Comparison of ENCODE assay signal across 22 cellular contexts in the genomic region with DNA sequence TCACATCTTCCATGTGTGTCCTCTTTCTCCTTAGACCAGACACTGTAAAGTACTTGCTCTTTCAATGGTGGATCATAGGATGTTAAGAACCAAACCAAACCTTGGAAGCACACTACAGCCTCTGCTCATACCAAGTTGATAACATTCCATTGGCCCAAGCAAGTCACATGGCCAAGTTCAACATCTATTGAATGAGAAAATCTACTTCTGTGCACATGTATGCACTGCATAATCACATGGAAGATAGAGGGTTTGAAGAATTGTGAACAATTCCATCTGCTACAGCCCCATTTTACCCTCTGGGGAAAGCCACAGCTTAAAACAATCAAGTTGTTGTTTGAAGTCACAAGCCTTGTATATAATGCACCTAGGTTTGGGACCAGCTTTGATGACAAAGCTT.
"Had no signal": no experiment of that assay in that cellular context is flagged by ENCODE, and none has a peak within 500 bp of the region (broad histone marks: within the 10 kb centered on the region; RNA-seq: fewer than 3 reads in every experiment).

No MANE protein-coding gene starts in this region.

- ATAC-seq: activated CD8-positive, alpha-beta memory T cell treated with anti-CD3 and anti-CD28 coated beads, Interleukin-2, amount 10 ng/mL, durations not matched to agents 7 days and 5 days; body of pancreas; PC-3 had no signal

- DNase-seq: activated CD4-positive, alpha-beta T cell treated with anti-CD3 and anti-CD28 coated beads for 48 hours; activated CD4-positive, alpha-beta T cell treated with anti-CD3 and anti-CD28 coated beads, Interleukin-2, amount 50 U/mL, for 4 hours; activated CD4-positive, CD25-positive, alpha-beta regulatory T cell treated with anti-CD3 and anti-CD28 coated beads, Interleukin-2, amount 50 U/mL, for 72 hours; activated CD8-positive, alpha-beta memory T cell treated with anti-CD3 and anti-CD28 coated beads, Interleukin-2, amount 10 ng/mL, durations not matched to agents 7 days and 5 days; activated effector memory CD4-positive, alpha-beta T cell treated with Interleukin-2 at 50 U/mL for 16 hours; activated naive CD4-positive, alpha-beta T cell; activated T-cell treated with anti-CD3 and anti-CD28 coated beads, Interleukin-2, amount 50 U/mL, for 24 hours; body of pancreas; MM.1S; NCI-H1105; NCI-H1436; NCI-H1694 treated with DMSO at 0.1 percent for 48 hours; NCI-H2029 treated with DMSO at 0.1 percent for 48 hours; NCI-H510A treated with DMSO at 0.1 percent for 48 hours; PC-3; SHP77 had no signal

- H3K27ac ChIP-seq: ascending aorta, body of pancreas, SJSA1 had no signal

- H3K9me3 Mint-ChIP-seq: activated naive CD4-positive, alpha-beta T cell treated with anti-CD3 and anti-CD28 coated beads, Interleukin-2, amount 50 U/mL, for 24 hours; activated T-cell treated with anti-CD3 and anti-CD28 coated beads, Interleukin-2, amount 50 U/mL, for 24 hours; activated T-helper 1 cell treated with anti-CD3 and anti-CD28 coated beads, Interleukin-12 subunit alpha, Interleukin-12 subunit beta, Interleukin-2, Interleukin-4 antibody, amounts not matched to agents 30 ng/mL and 10 ng/mL and 1 ng/mL, durations not matched to agents 14 hours and 24 hours and 36 hours; central memory CD8-positive, alpha-beta T cell; T-helper 1 cell treated with Interleukin-12 subunit alpha and Interleukin-12 subunit beta and Interleukin-4 antibody, amounts not matched to agents 30 μg/mL and 1 μg/mL, for 36 hours had no signal

- H3K9me3 ChIP-seq: ascending aorta, body of pancreas, SJSA1 had no signal

- H3K4me1 Mint-ChIP-seq: activated naive CD4-positive, alpha-beta T cell treated with anti-CD3 and anti-CD28 coated beads, Interleukin-2, amount 50 U/mL, for 24 hours; central memory CD8-positive, alpha-beta T cell had no signal

- H3K4me3 ChIP-seq: ascending aorta, body of pancreas, SJSA1 had no signal

- H3K4me3 Mint-ChIP-seq: activated CD8-positive, alpha-beta memory T cell treated with anti-CD3 and anti-CD28 coated beads, Interleukin-2, amount 10 ng/mL, durations not matched to agents 7 days and 5 days; activated naive CD4-positive, alpha-beta T cell treated with anti-CD3 and anti-CD28 coated beads, Interleukin-2, amount 50 U/mL, for 24 hours; activated T-cell treated with anti-CD3 and anti-CD28 coated beads, Interleukin-2, amount 50 U/mL, for 24 hours; activated T-helper 1 cell treated with anti-CD3 and anti-CD28 coated beads, Interleukin-12 subunit alpha, Interleukin-12 subunit beta, Interleukin-2, Interleukin-4 antibody, amounts not matched to agents 30 ng/mL and 10 ng/mL and 1 ng/mL, durations not matched to agents 14 hours and 24 hours and 36 hours; central memory CD8-positive, alpha-beta T cell; T-helper 1 cell treated with Interleukin-12 subunit alpha and Interleukin-12 subunit beta and Interleukin-4 antibody, amounts not matched to agents 30 μg/mL and 1 μg/mL, for 36 hours had no signal

- H3K36me3 ChIP-seq: ascending aorta, SJSA1 had no signal

- H3K4me1 ChIP-seq: ascending aorta, body of pancreas had no signal

- H3K27me3 Mint-ChIP-seq: activated CD8-positive, alpha-beta memory T cell treated with anti-CD3 and anti-CD28 coated beads, Interleukin-2, amount 10 ng/mL, durations not matched to agents 7 days and 5 days; activated naive CD4-positive, alpha-beta T cell treated with anti-CD3 and anti-CD28 coated beads, Interleukin-2, amount 50 U/mL, for 24 hours; activated T-cell treated with anti-CD3 and anti-CD28 coated beads, Interleukin-2, amount 50 U/mL, for 24 hours had no signal

- H3K27ac Mint-ChIP-seq: activated CD8-positive, alpha-beta memory T cell treated with anti-CD3 and anti-CD28 coated beads, Interleukin-2, amount 10 ng/mL, durations not matched to agents 7 days and 5 days; activated naive CD4-positive, alpha-beta T cell treated with anti-CD3 and anti-CD28 coated beads, Interleukin-2, amount 50 U/mL, for 24 hours; activated T-cell treated with anti-CD3 and anti-CD28 coated beads, Interleukin-2, amount 50 U/mL, for 24 hours; activated T-helper 1 cell treated with anti-CD3 and anti-CD28 coated beads, Interleukin-12 subunit alpha, Interleukin-12 subunit beta, Interleukin-2, Interleukin-4 antibody, amounts not matched to agents 30 ng/mL and 10 ng/mL and 1 ng/mL, durations not matched to agents 14 hours and 24 hours and 36 hours; T-helper 1 cell treated with Interleukin-12 subunit alpha and Interleukin-12 subunit beta and Interleukin-4 antibody, amounts not matched to agents 30 μg/mL and 1 μg/mL, for 36 hours had no signal

- H3K36me3 Mint-ChIP-seq: activated CD8-positive, alpha-beta memory T cell treated with anti-CD3 and anti-CD28 coated beads, Interleukin-2, amount 10 ng/mL, durations not matched to agents 7 days and 5 days; activated naive CD4-positive, alpha-beta T cell treated with anti-CD3 and anti-CD28 coated beads, Interleukin-2, amount 50 U/mL, for 24 hours had no signal

- H3K27me3 ChIP-seq: ascending aorta, body of pancreas, SJSA1 had no signal
